ENCODE assay signal across 21 cellular contexts in genomic region chr9:134595014-134595413, GRCh38. TPM values are rescaled to one million over a fixed set of nuclear protein-coding genes. Genes with fewer than 3 reads are reported as not detected.
A peak's percentile ranks its signal among the peaks of the same experiment; 100 is the strongest.
DNase-seq lines count a peak whose midpoint lies in the region; ATAC-seq, FAIRE-seq and TF ChIP-seq lines count a peak whose summit lies in the region.
"Had no signal": no experiment of that assay in that cellular context is flagged by ENCODE, and none has a peak within 500 bp of the region (broad histone marks: within the 10 kb centered on the region; RNA-seq: fewer than 3 reads in every experiment).

No MANE protein-coding gene starts in this region.

- H3K27me3 Mint-ChIP-seq in type B pancreatic cell, result peaks cover 12% of the 10 kb centered on the region

- no peak overlapping the region for H3K4me2 ChIP-seq in H1 (ENCODE audit: insufficient read depth in 1 of 2, low read depth in 2 of 2, low read length in 2 of 2)
- H3K4me2 ChIP-seq in mesenchymal stem cell (ENCODE audit: low read length, poor library complexity, severe bottlenecking), result no peak overlapping the region
- H3K4me2 ChIP-seq: BLaER1 treated with 17β-estradiol and CSF1 and Interleukin-3, amounts not matched to agents 10 nM and 100 nM had no signal

- H4K20me1 ChIP-seq in H1 (replicated peaks in 1 of 2; ENCODE audit: control insufficient read depth in 1 of 2, insufficient read depth in 2 of 2, low read length in 2 of 2), result no peaks in the 10 kb centered on the region
- H4K20me1 ChIP-seq: BLaER1 treated with 17β-estradiol and CSF1 and Interleukin-3, amounts not matched to agents 10 nM and 100 nM had no signal

- TF ChIP-seq EP300 in H1 (IDR thresholded peaks at IDR 0.05; ENCODE audit: borderline replicate concordance in 1 of 2, low read depth in 2 of 2, low read length in 2 of 2), result no peak

- no peaks in the 10 kb centered on the region for H3K36me3 ChIP-seq in H1 (ENCODE audit: control insufficient read depth in 2 of 4, insufficient read depth in 4 of 4, low read length in 3 of 4)
- no peaks in the 10 kb centered on the region for H3K36me3 ChIP-seq in mesenchymal stem cell (ENCODE audit: control insufficient read depth in 1 of 2, insufficient read depth in 2 of 2, low read depth in 1 of 2, low read length in 2 of 2)
- no peaks in the 10 kb centered on the region for H3K36me3 ChIP-seq in esophagus squamous epithelium
- H3K36me3 ChIP-seq: BLaER1 treated with 17β-estradiol and CSF1 and Interleukin-3, amounts not matched to agents 10 nM and 100 nM; MG63 had no signal

- H2BK12ac ChIP-seq in H1 (ENCODE audit: low read depth, low read length) (no peak overlapping the region), mesenchymal stem cell (ENCODE audit: low read length in 2 of 2) (peak overlapping the region; percentile 55 to 93)

- H3K9ac ChIP-seq in H1 (replicated peaks in 1 of 4; ENCODE audit: extremely low read depth in 1 of 4, low read depth in 3 of 4, low read length in 3 of 4) (no peak overlapping the region), mesenchymal stem cell (ENCODE audit: low read length) (no peak overlapping the region)
- H3K9ac ChIP-seq: BLaER1 treated with 17β-estradiol and CSF1 and Interleukin-3, amounts not matched to agents 10 nM and 100 nM had no signal

- H4K91ac ChIP-seq in H1 (replicated peaks; ENCODE audit: insufficient read length, low read length), result no peak overlapping the region
- H4K91ac ChIP-seq in mesenchymal stem cell (ENCODE audit: low read length), result peak overlapping the region; percentile 52

- CTCF ChIA-PET in H1 (lab: Charles Lee; ENCODE audit: partially characterized antibody), result interaction anchor here (0.5 to 1.5 kb wide), 3 partner anchors 19 to 407 kb away, joined by 3 to 4 read pairs (median 3); no protein-coding TSS in a partner anchor

- ATAC-seq in Right ventricle myocardium inferior, result no peak
- ATAC-seq: CD8-positive, alpha-beta T cell; PC-3 had no signal

- H3K27ac Mint-ChIP-seq in type B pancreatic cell, result no peak overlapping the region
- H3K27ac Mint-ChIP-seq: CD8-positive, alpha-beta T cell had no signal

- no peak overlapping the region for H4K8ac ChIP-seq in H1 (ENCODE audit: extremely low read depth, insufficient read depth, low read length)
- no peak overlapping the region for H4K8ac ChIP-seq in mesenchymal stem cell (ENCODE audit: low read length)

- no peak overlapping the region for H2AK5ac ChIP-seq in H1 (ENCODE audit: low read depth, low read length)
- H2AK5ac ChIP-seq in mesenchymal stem cell (ENCODE audit: low read length, severe bottlenecking), result no peak overlapping the region

- no peak overlapping the region for H2BK5ac ChIP-seq in H1 (ENCODE audit: low read depth, low read length)
- H2BK5ac ChIP-seq in mesenchymal stem cell (ENCODE audit: low read depth, low read length, poor library complexity, severe bottlenecking), result no peak overlapping the region

- no peak for TF ChIP-seq RAD21 in H1 (IDR thresholded peaks at IDR 0.05 in 1 of 2, conservative IDR thresholded peaks at IDR 0.05 in 1 of 2; ENCODE audit: low read depth in 2 of 2, low read length in 2 of 2)

- H3K4me1 Mint-ChIP-seq in type B pancreatic cell (ENCODE audit: unreplicated experiment), result peaks cover 22% of the 10 kb centered on the region

- no peak for FAIRE-seq in H1 (lab: Jason Lieb, UNC)
- FAIRE-seq: D721Med had no signal

- TF ChIP-seq POLR2A in H1 (IDR thresholded peaks at IDR 0.05; ENCODE audit: control extremely low read depth in 1 of 2, low read depth in 2 of 2, low read length in 2 of 2) (no peak), esophagus squamous epithelium (IDR thresholded peaks at IDR 0.05) (no peak)

- H3K27me3 ChIP-seq in H1 (replicated peaks in 1 of 4; ENCODE audit: control insufficient read depth in 3 of 4, extremely low read depth in 1 of 4, insufficient read depth in 3 of 4, low read length in 3 of 4) (no peaks in the 10 kb centered on the region; a peak in 1 of 7 replicates), mesenchymal stem cell (ENCODE audit: control insufficient read depth in 1 of 2, insufficient read depth in 1 of 2, low read length in 2 of 2) (peaks cover 0 to 8% of the 10 kb centered on the region in 2 experiments), esophagus squamous epithelium (peaks cover 0 to 35% (median 0%) of the 10 kb centered on the region in 4 donors)
- H3K27me3 ChIP-seq: BLaER1 treated with 17β-estradiol and CSF1 and Interleukin-3, amounts not matched to agents 10 nM and 100 nM; MG63 had no signal

- no peaks in the 10 kb centered on the region for H3K36me3 Mint-ChIP-seq in type B pancreatic cell
- H3K36me3 Mint-ChIP-seq: CD8-positive, alpha-beta T cell had no signal

- H3K4me3 ChIP-seq in H1 (ENCODE audit: extremely low read depth in 1 of 4, insufficient read depth in 2 of 4, low read depth in 3 of 4, low read length in 4 of 4) (no peak overlapping the region), mesenchymal stem cell (ENCODE audit: insufficient read depth in 1 of 2, low read depth in 1 of 2, low read length in 2 of 2) (no peak overlapping the region), esophagus squamous epithelium (no peak overlapping the region)
- H3K4me3 ChIP-seq: BLaER1 treated with 17β-estradiol and CSF1 and Interleukin-3, amounts not matched to agents 10 nM and 100 nM; MG63 had no signal

- H3K79me1 ChIP-seq in H1 (ENCODE audit: low read depth, low read length) (no peaks in the 10 kb centered on the region), mesenchymal stem cell (replicated peaks; ENCODE audit: low read length, poor library complexity, severe bottlenecking) (no peaks in the 10 kb centered on the region)

- H3K79me2 ChIP-seq in H1 (ENCODE audit: control insufficient read depth in 1 of 2, insufficient read depth in 2 of 2, low read length in 2 of 2), result no peaks in the 10 kb centered on the region

- 95% methylated on average over 9 of the region's 9 CpGs; no CpG with 5 or more reads in 1 of the 2 experiments for WGBS in H1 (ENCODE audit: extremely low coverage in 1 of 2, insufficient coverage in 1 of 2, insufficient read length in 1 of 2, insufficient replicate concordance in 2 of 2, low coverage in 1 of 2, low lambda C conversion rate in 2 of 2, missing lambda C conversion rate in 1 of 2), 2 experiments
- 91% methylated on average over 9 of the region's 9 CpGs for WGBS in mesenchymal stem cell
- WGBS in esophagus squamous epithelium, 2 donors, result no CpG with 5 or more reads among the region's 9 CpGs

- H4K5ac ChIP-seq in H1 (ENCODE audit: insufficient read length, low read depth, low read length), result no peak overlapping the region

- H3K4ac ChIP-seq in H1 (replicated peaks; ENCODE audit: insufficient read length, low read depth, low read length), result no peak overlapping the region
- H3K4ac ChIP-seq in mesenchymal stem cell (ENCODE audit: low read depth in 1 of 2, low read length in 2 of 2), result no peak overlapping the region

- POLR2A ChIA-PET in H1 (lab: Charles Lee; ENCODE audit: partially characterized antibody), result no interaction called here

- no peak overlapping the region for H3K56ac ChIP-seq in H1 (replicated peaks; ENCODE audit: insufficient read length, low read depth, low read length)

- no peaks in the 10 kb centered on the region for H3K4me1 ChIP-seq in H1 (replicated peaks in 1 of 4; ENCODE audit: control insufficient read depth in 3 of 4, insufficient read depth in 4 of 4, low read length in 3 of 4)
- peaks cover 43% of the 10 kb centered on the region for H3K4me1 ChIP-seq in mesenchymal stem cell (ENCODE audit: control insufficient read depth, insufficient read depth, low read depth, low read length)
- H3K4me1 ChIP-seq in esophagus squamous epithelium, result peaks cover 0 to 20% (median 0%) of the 10 kb centered on the region in 3 donors

- H2BK20ac ChIP-seq in H1 (ENCODE audit: low read length), result no peak overlapping the region

- H3K9me3 ChIP-seq in H1 (ENCODE audit: insufficient read depth in 2 of 2, low read depth in 1 of 2, low read length in 1 of 2), result no peaks in the 10 kb centered on the region; a peak in 1 of 4 replicates
- no peaks in the 10 kb centered on the region for H3K9me3 ChIP-seq in mesenchymal stem cell (ENCODE audit: control insufficient read depth, low read length)
- H3K9me3 ChIP-seq in esophagus squamous epithelium, result no peaks in the 10 kb centered on the region
- H3K9me3 ChIP-seq: MG63 had no signal

- H2BK15ac ChIP-seq in H1 (ENCODE audit: low read length) (no peak overlapping the region), mesenchymal stem cell (ENCODE audit: low read depth, poor library complexity, severe bottlenecking) (peak overlapping the region; percentile 41)

- peaks cover 5% of the 10 kb centered on the region for H3K9me3 Mint-ChIP-seq in type B pancreatic cell
- H3K9me3 Mint-ChIP-seq: CD8-positive, alpha-beta T cell had no signal

- no peaks in the 10 kb centered on the region for H3K23me2 ChIP-seq in H1 (ENCODE audit: low read depth, low read length)

- TF ChIP-seq CTCF in H1 (IDR thresholded peaks at IDR 0.05; ENCODE audit: control extremely low read depth in 1 of 3, insufficient read depth in 1 of 3, low read depth in 1 of 3, low read length in 3 of 3) (no peak), type B pancreatic cell (conservative IDR thresholded peaks at IDR 0.05) (no peak), esophagus squamous epithelium (IDR thresholded peaks at IDR 0.05) (no peak)

- no peak overlapping the region for H2BK120ac ChIP-seq in H1 (replicated peaks; ENCODE audit: low read depth, low read length)
- no peak overlapping the region for H2BK120ac ChIP-seq in mesenchymal stem cell (ENCODE audit: low read depth, low read length)

- H3K18ac ChIP-seq in H1 (ENCODE audit: extremely low read depth, low read length), result no peak overlapping the region
- peak overlapping the region in 1 of 2 experiments; percentile 33 for H3K18ac ChIP-seq in mesenchymal stem cell (ENCODE audit: low read depth in 1 of 2, low read length in 2 of 2)

- DNase-seq in cardiac septum (ENCODE audit: low spot score) (peak; percentile 50), Right ventricle myocardium inferior (ENCODE audit: missing footprints) (no peak), H1 (ENCODE audit: low read depth in 1 of 2, low spot score in 2 of 2) (no peak), mesenchymal stem cell (no peak), type B pancreatic cell (ENCODE audit: extremely low spot score, unreplicated experiment) (peak; percentile 57), DMS53 treated with DMSO at 0.1 percent for 48 hours (lab: John Stamatoyannopoulos, UW; ENCODE audit: unreplicated experiment) (no peak), esophagus squamous epithelium (lab: John Stamatoyannopoulos, UW) (no peak)
- DNase-seq: DND-41, Kasumi-1, MG63, NCI-H1048, NCI-H1436, NCI-H1930, NCI-H345, NCI-H524 treated with DMSO at 0.1 percent for 48 hours, PC-3, RPMI8226 had no signal

- H3K23ac ChIP-seq in H1 (ENCODE audit: insufficient read length), result no peak overlapping the region
- H3K23ac ChIP-seq in mesenchymal stem cell (ENCODE audit: low read length in 2 of 2), result no peak overlapping the region

- intact Hi-C loops in cardiac septum (cut with DNase I) (no loop called here), Right ventricle myocardium inferior (cut with DNase I) (no loop called here), esophagus squamous epithelium (cut with DNase I) (loop anchor here (10.0 kb wide), 1 partner anchor 60 kb away; no protein-coding TSS in a partner anchor)

- no peak overlapping the region for H3K4me3 Mint-ChIP-seq in type B pancreatic cell
- H3K4me3 Mint-ChIP-seq: CD8-positive, alpha-beta T cell had no signal

- H2AFZ ChIP-seq in H1 (ENCODE audit: low read length) (no peak overlapping the region), mesenchymal stem cell (ENCODE audit: low read depth, low read length) (no peak overlapping the region)

- no peak overlapping the region for H3K14ac ChIP-seq in H1 (ENCODE audit: insufficient read length)
- H3K14ac ChIP-seq in mesenchymal stem cell (ENCODE audit: low read length in 2 of 2), result no peak overlapping the region

- no peak overlapping the region for H3K27ac ChIP-seq in H1 (ENCODE audit: low read depth, low read length)
- no peak overlapping the region for H3K27ac ChIP-seq in mesenchymal stem cell (ENCODE audit: low read length, poor library complexity, severe bottlenecking)
- no peak overlapping the region for H3K27ac ChIP-seq in esophagus squamous epithelium
- H3K27ac ChIP-seq: BLaER1 treated with 17β-estradiol and CSF1 and Interleukin-3, amounts not matched to agents 10 nM and 100 nM; HL-60 had no signal

RNA-seq across cellular contexts. Expression of gene COL5A1, which starts 46.6 kb away (rescaled TPM):
- total RNA-seq in cardiac septum, result 21.6 TPM
- total RNA-seq in Right ventricle myocardium inferior, result 18.7 TPM
- total RNA-seq in H1 (2021; fragmentation: NEBNext Ultra II Directional; extraction: Animal tissue kit (Norgen Biotek cat#: 25700)), result 10.5 and 12.0 TPM in 2 replicates
- polyA plus RNA-seq in H1 (2011; rRNA removed), result 3.8 and 6.2 TPM in 2 replicates
- polyA plus RNA-seq in H1 (2011; cell fraction: cytosol; rRNA removed), result 4.1 TPM
- 39.3 TPM for polyA plus RNA-seq in H1 (2011; cell fraction: nucleus; rRNA removed)
- polyA plus RNA-seq in H1 (2012, experiment 1 of 2), result 8.9 to 12.1 TPM (median 11.0 TPM) in 4 replicates
- polyA plus RNA-seq in H1 (2012, experiment 2 of 2), result 6.1 TPM
- polyA plus RNA-seq in H1 (2013, experiment 1 of 2), result 11.8 TPM
- polyA plus RNA-seq in H1 (2013, experiment 2 of 2), result 9.6 TPM
- 4.7 and 5.2 TPM in 2 replicates for polyA minus RNA-seq in H1 (2011; rRNA and poly(A)+ RNA removed)
- 6.1 TPM for polyA minus RNA-seq in H1 (2011; cell fraction: cytosol; rRNA and poly(A)+ RNA removed)
- polyA minus RNA-seq in H1 (2011; cell fraction: nucleus; rRNA and poly(A)+ RNA removed), result 12.3 TPM
- 754 TPM for polyA plus RNA-seq in mesenchymal stem cell (2013, experiment 1 of 2)
- 709 TPM for polyA plus RNA-seq in mesenchymal stem cell (2013, experiment 2 of 2)
- 16.1 and 112 TPM in 2 replicates for total RNA-seq in type B pancreatic cell (ENCODE audit: low replicate concordance)
- total RNA-seq in esophagus squamous epithelium, result 10 to 100 TPM in 1 of 4 donors, 1 to 10 TPM in 3; 4.0 to 12.8 (median 6.3) TPM

Comparison
In these comparisons a context has a peak if more than half of its experiments do, and no peak if none do; other contexts are left out.
1. DNase-seq: peak in cardiac septum (single experiment) and type B pancreatic cell (single experiment); none in Right ventricle myocardium inferior (single experiment), H1 (0 of 2), mesenchymal stem cell (single experiment), DMS53 treated with DMSO at 0.1 percent for 48 hours (single experiment) and esophagus squamous epithelium (single experiment).